In genomic region chr19:19205416-19206410, GRCh38 we compare ENCODE assay signal across 1 cellular context.
TF ChIP-seq lines count a peak whose summit lies in the region.

No MANE protein-coding gene starts in this region.

TF ChIP-seq in WTC11, 78 proteins besides CTCF, POLR2A, EP300 and RAD21 (continued from another document):
- TF ChIP-seq ZNF425 (CRISPR knock-in tag; conservative IDR thresholded peaks at IDR 0.05) (no peak), ATF2 (CRISPR knock-in tag; IDR thresholded peaks at IDR 0.05; ENCODE audit: borderline replicate concordance, low read depth) (no peak), ZNF232 (CRISPR knock-in tag; IDR thresholded peaks at IDR 0.05) (no peak)
